28 cellular contexts compared by ENCODE assay signal in the genomic region with DNA sequence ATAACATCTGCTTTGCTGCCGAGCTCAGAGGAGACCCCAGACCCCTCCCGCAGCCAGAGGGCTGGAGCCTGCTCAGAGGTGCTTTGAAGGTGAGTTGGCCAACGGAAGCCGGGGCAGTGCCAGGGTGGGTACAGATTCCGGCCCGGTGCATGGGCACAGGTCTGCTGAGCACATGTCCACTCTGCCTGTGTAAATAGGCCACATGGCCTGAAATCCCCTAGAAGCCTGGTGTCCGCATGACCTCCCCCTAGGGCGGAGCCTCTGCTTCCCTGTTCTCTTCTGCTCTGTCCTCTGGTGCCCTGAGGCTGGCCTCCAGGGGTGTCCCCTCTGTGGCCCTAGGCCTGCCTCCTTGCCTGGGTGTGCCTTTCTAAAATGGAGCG. TPM values are rescaled to one million over a fixed set of nuclear protein-coding genes. Genes with fewer than 3 reads are reported as not detected.
DNase-seq lines count a peak whose midpoint lies in the region; ATAC-seq, FAIRE-seq and TF ChIP-seq lines count a peak whose summit lies in the region.
"Had no signal": no experiment of that assay in that cellular context is flagged by ENCODE, and none has a peak within 500 bp of the region (broad histone marks: within the 10 kb centered on the region; RNA-seq: fewer than 3 reads in every experiment).

No MANE protein-coding gene starts in this region.

- peaks cover 57 to 100% (median 70%) of the 10 kb centered on the region in 11 experiments; a peak in 21 of 22 replicates for H4K20me1 ChIP-seq in BLaER1 treated with 17β-estradiol and CSF1 and Interleukin-3, amounts not matched to agents 10 nM and 100 nM
- H4K20me1 ChIP-seq in K562 (replicated peaks; ENCODE audit: control insufficient read depth, insufficient read depth, low read length): peaks cover 24% of the 10 kb centered on the region

- in situ Hi-C loops in K562 (cut with MboI): no loop called here

- FAIRE-seq in K562 (lab: Jason Lieb, UNC): no peak
- FAIRE-seq: GM18507, GM19239 had no signal

- peaks cover 49 to 69% (median 63%) of the 10 kb centered on the region in 10 experiments for H3K4me1 ChIP-seq in BLaER1 treated with 17β-estradiol and CSF1 and Interleukin-3, amounts not matched to agents 10 nM and 100 nM
- H3K4me1 ChIP-seq in K562 (replicated peaks in 1 of 2; ENCODE audit: control insufficient read depth in 2 of 2, insufficient read depth in 2 of 2, low read length in 2 of 2) (peaks cover 27 to 70% of the 10 kb centered on the region in 2 experiments), mesenchymal stem cell (ENCODE audit: control insufficient read depth, insufficient read depth, low read depth, low read length) (peaks cover 36% of the 10 kb centered on the region), ovary (ENCODE audit: insufficient read depth) (peaks cover 7% of the 10 kb centered on the region)

- CTCF ChIA-PET in K562 (lab: Yijun Ruan, JAX; ENCODE audit: low intra/inter-chr PET ratio): interaction anchor here (0.9 kb wide), 1 partner anchor 168 kb away, joined by 5 read pairs; no protein-coding TSS in a partner anchor

- no peak overlapping the region for H2BK15ac ChIP-seq in mesenchymal stem cell (ENCODE audit: low read depth, poor library complexity, severe bottlenecking)

- no peaks in the 10 kb centered on the region for H3K9me3 ChIP-seq in BLaER1 treated with 17β-estradiol and CSF1 and Interleukin-3, amounts not matched to agents 10 nM and 100 nM (replicated peaks in 1 of 11)
- no peaks in the 10 kb centered on the region for H3K9me3 ChIP-seq in K562 (replicated peaks; ENCODE audit: control insufficient read depth, insufficient read depth, low read depth, low read length)
- no peaks in the 10 kb centered on the region for H3K9me3 ChIP-seq in mesenchymal stem cell (ENCODE audit: control insufficient read depth, low read length)
- H3K9me3 ChIP-seq in ovary: no peaks in the 10 kb centered on the region
- H3K9me3 ChIP-seq: HAP-1, neutrophil, transverse colon had no signal

- TF ChIP-seq POLR2A in K562 (conservative IDR thresholded peaks at IDR 0.05) (no peak), ovary (IDR thresholded peaks at IDR 0.05) (no peak)

- no peaks in the 10 kb centered on the region for H3K79me1 ChIP-seq in mesenchymal stem cell (replicated peaks; ENCODE audit: low read length, poor library complexity, severe bottlenecking)

- TF ChIP-seq RAD21 in K562 (CRISPR knock-in tag; conservative IDR thresholded peaks at IDR 0.05 in 1 of 2, IDR thresholded peaks at IDR 0.05 in 1 of 2): no peak

- POLR2A ChIA-PET in K562 (lab: Yijun Ruan, JAX): interaction anchor here (0.6 to 1.0 kb wide), 3 partner anchors 101 to 848 kb away, joined by 3 read pairs; no protein-coding TSS in a partner anchor

- peak overlapping the region in 5 of 11 experiments; percentile 18 to 48 (median 35); a peak in 6 of 22 replicates for H3K27ac ChIP-seq in BLaER1 treated with 17β-estradiol and CSF1 and Interleukin-3, amounts not matched to agents 10 nM and 100 nM
- H3K27ac ChIP-seq in K562 (ENCODE audit: extremely low read depth, low read depth, low read length) (no peak overlapping the region), mesenchymal stem cell (ENCODE audit: low read length, poor library complexity, severe bottlenecking) (no peak overlapping the region), ovary (peak overlapping the region in 1 of 2 donors; percentile 34)
- H3K27ac ChIP-seq: neutrophil had no signal

- no peaks in the 10 kb centered on the region for H3K27me3 ChIP-seq in BLaER1 treated with 17β-estradiol and CSF1 and Interleukin-3, amounts not matched to agents 10 nM and 100 nM
- no peaks in the 10 kb centered on the region for H3K27me3 ChIP-seq in K562 (ENCODE audit: control insufficient read depth in 2 of 2, insufficient read depth in 2 of 2, low read length in 2 of 2)
- H3K27me3 ChIP-seq in mesenchymal stem cell (ENCODE audit: control insufficient read depth in 1 of 2, insufficient read depth in 1 of 2, low read length in 2 of 2): no peaks in the 10 kb centered on the region
- H3K27me3 ChIP-seq in ovary: no peaks in the 10 kb centered on the region
- H3K27me3 ChIP-seq: neutrophil, transverse colon had no signal

- H3K4me2 ChIP-seq in BLaER1 treated with 17β-estradiol and CSF1 and Interleukin-3, amounts not matched to agents 10 nM and 100 nM: peak overlapping the region in 7 of 11 experiments; percentile 3 to 75 (median 42); a peak in 5 of 22 replicates
- no peak overlapping the region for H3K4me2 ChIP-seq in K562 (ENCODE audit: insufficient read depth, low read length)
- H3K4me2 ChIP-seq in mesenchymal stem cell (ENCODE audit: low read length, poor library complexity, severe bottlenecking): no peak overlapping the region

- no peak overlapping the region for H3K14ac ChIP-seq in mesenchymal stem cell (ENCODE audit: low read length in 2 of 2)

- no peak overlapping the region for H3K4me3 ChIP-seq in AG09309 (ENCODE audit: control insufficient read depth, low read depth, low read length)
- no peak overlapping the region for H3K4me3 ChIP-seq in BLaER1 treated with 17β-estradiol and CSF1 and Interleukin-3, amounts not matched to agents 10 nM and 100 nM
- no peak overlapping the region for H3K4me3 ChIP-seq in K562
- H3K4me3 ChIP-seq in mesenchymal stem cell (ENCODE audit: insufficient read depth in 1 of 2, low read depth in 1 of 2, low read length in 2 of 2): no peak overlapping the region
- no peak overlapping the region for H3K4me3 ChIP-seq in ovary
- H3K4me3 ChIP-seq: HAP-1, transverse colon had no signal

- H4K8ac ChIP-seq in mesenchymal stem cell (ENCODE audit: low read length): no peak overlapping the region

- intact Hi-C loops in K562 (cut with micrococcal nuclease): no loop called here
- intact Hi-C loops in ovary (cut with DNase I): loop anchor here in 1 of 4 donors (10.0 kb wide), 1 partner anchor 154 kb away; a partner anchor contains a TSS

- H3K9ac ChIP-seq in BLaER1 treated with 17β-estradiol and CSF1 and Interleukin-3, amounts not matched to agents 10 nM and 100 nM: peak overlapping the region in 8 of 11 experiments; percentile 24 to 60 (median 38); a peak in 10 of 22 replicates
- H3K9ac ChIP-seq in K562 (ENCODE audit: insufficient read depth in 1 of 2, low read depth in 2 of 2, low read length in 2 of 2) (peak overlapping the region in 1 of 2 experiments; percentile 73; a peak in 3 of 4 replicates), mesenchymal stem cell (ENCODE audit: low read length) (no peak overlapping the region)

- H3K9me1 ChIP-seq in K562 (ENCODE audit: control insufficient read depth, insufficient read depth, low read length): peaks cover 4% of the 10 kb centered on the region

- WGBS in K562 (ENCODE audit: insufficient coverage, low coverage, missing lambda C conversion rate): 91% methylated on average over 9 of the region's 9 CpGs
- WGBS in mesenchymal stem cell: 87% methylated on average over 9 of the region's 9 CpGs
- 86 to 91% (median 89%) methylated on average over 9 of the region's 9 CpGs for WGBS in ovary, 3 donors

- no peak overlapping the region for H2BK120ac ChIP-seq in mesenchymal stem cell (ENCODE audit: low read depth, low read length)

- H2AFZ ChIP-seq in K562 (ENCODE audit: low read depth, low read length) (no peak overlapping the region), mesenchymal stem cell (ENCODE audit: low read depth, low read length) (no peak overlapping the region)

- DNase-seq in AG09309 (ENCODE audit: low read depth) (no peak), K562 (ENCODE audit: extremely low read depth in 1 of 4, low spot score in 3 of 4) (no peak), mesenchymal stem cell (no peak), SIG-M5 treated with dmso at 0.1 percent for 504 hours (lab: John Stamatoyannopoulos, UW; ENCODE audit: unreplicated experiment) (no peak), D341Med (ENCODE audit: low spot score) (no peak), ovary (no peak)
- DNase-seq: activated CD4-positive, alpha-beta T cell treated with anti-CD3 and anti-CD28 coated beads for 4 hours; activated CD8-positive, alpha-beta memory T cell treated with anti-CD3 and anti-CD28 coated beads for 24 hours; activated effector memory CD4-positive, alpha-beta T cell treated with anti-CD3 and anti-CD28 coated beads, Interleukin-2, amount 50 U/mL, for 16 hours; activated T-cell treated with anti-CD3 and anti-CD28 coated beads, Interleukin-2, amount 50 U/mL, for 1 hour; CD4-positive, alpha-beta memory T cell; central memory CD4-positive, alpha-beta T cell; EL; endodermal cell; Karpas-422; naive B cell; NCI-H1436 treated with DMSO at 0.1 percent for 48 hours; NCI-H2081 treated with DMSO at 0.1 percent for 48 hours; NCI-H2227 treated with DMSO at 0.1 percent for 48 hours; NCI-H526; OCI-M1; stimulated activated CD4-positive, alpha-beta T cell treated with anti-CD3 and anti-CD28 coated beads, Interleukin-4, amount 100 ng/mL, for 4 hours; transverse colon had no signal

- ATAC-seq in K562: no peak

- H3K18ac ChIP-seq in mesenchymal stem cell (ENCODE audit: low read depth in 1 of 2, low read length in 2 of 2): no peak overlapping the region

- H2AK5ac ChIP-seq in mesenchymal stem cell (ENCODE audit: low read length, severe bottlenecking): no peak overlapping the region

- H2BK5ac ChIP-seq in mesenchymal stem cell (ENCODE audit: low read depth, low read length, poor library complexity, severe bottlenecking): no peak overlapping the region

- peaks cover 14% of the 10 kb centered on the region; the same call in 1 of the 3 replicates for H3K79me2 ChIP-seq in K562 (ENCODE audit: control insufficient read depth, insufficient read depth, low read length)

- H2BK12ac ChIP-seq in mesenchymal stem cell (ENCODE audit: low read length in 2 of 2): peak overlapping the region in 1 of 2 experiments; percentile 10

- no peak overlapping the region for H3K4ac ChIP-seq in mesenchymal stem cell (ENCODE audit: low read depth in 1 of 2, low read length in 2 of 2)

- H3K36me3 ChIP-seq in BLaER1 treated with 17β-estradiol and CSF1 and Interleukin-3, amounts not matched to agents 10 nM and 100 nM: peaks cover 35 to 65% (median 53%) of the 10 kb centered on the region in 11 experiments
- H3K36me3 ChIP-seq in K562 (ENCODE audit: control insufficient read depth, insufficient read depth, low read length) (peaks cover 47% of the 10 kb centered on the region; the same call in 2 of the 3 replicates), mesenchymal stem cell (ENCODE audit: control insufficient read depth in 1 of 2, insufficient read depth in 2 of 2, low read depth in 1 of 2, low read length in 2 of 2) (peaks cover 20 to 40% of the 10 kb centered on the region in 2 experiments), ovary (no peaks in the 10 kb centered on the region)
- H3K36me3 ChIP-seq: transverse colon had no signal

- peak overlapping the region; percentile 11 for H4K91ac ChIP-seq in mesenchymal stem cell (ENCODE audit: low read length)

- no peak overlapping the region for H3K23ac ChIP-seq in mesenchymal stem cell (ENCODE audit: low read length in 2 of 2)

- TF ChIP-seq CTCF in AG09309 (IDR thresholded peaks at IDR 0.05; ENCODE audit: control insufficient read depth, insufficient read depth, low read depth, low read length, missing control alignments): peak; percentile 1
- TF ChIP-seq CTCF in K562 (IDR thresholded peaks at IDR 0.05 in 2 of 3, conservative IDR thresholded peaks at IDR 0.05 in 1 of 3; ENCODE audit: insufficient read depth in 2 of 3, low read depth in 1 of 3, low read length in 3 of 3): no peak
- TF ChIP-seq CTCF in ovary (IDR thresholded peaks at IDR 0.05): no peak

- BruUV-seq in K562 (replicated peaks; lab: Mats Ljungman, UMichigan): no TSS peak

- TF ChIP-seq EP300 in K562 (IDR thresholded peaks at IDR 0.05; ENCODE audit: low read length) (no peak), ovary (IDR thresholded peaks at IDR 0.05) (no peak)

RNA-seq across cellular contexts. Expression of a gene that starts 19.6 kb away (rescaled TPM):
- 156 and 367 TPM in 2 replicates for total RNA-seq in K562 (2011; cell fraction: chromatin; rRNA removed; ENCODE audit: low replicate concordance)
- total RNA-seq in K562 (2011; cell fraction: nucleolus; rRNA removed): 176 and 216 TPM in 2 replicates
- 160 and 165 TPM in 2 replicates for total RNA-seq in K562 (2011; cell fraction: nucleoplasm; rRNA removed)
- total RNA-seq in K562 (2014; rRNA removed) (49.4 and 60.7 TPM in 2 replicates), K562 (2014; rRNA removed; fragmentation: Illumina TruSeq; extraction: Trizol) (25.1 and 32.6 TPM in 2 replicates), K562 (2015; rRNA removed; fragmentation: Illumina TruSeq; extraction: Trizol) (45.9 and 50.4 TPM in 2 replicates), K562 (2021) (78.2 and 80.2 TPM in 2 replicates), ovary (10 to 100 TPM; 21.3 to 37.3 (median 26.9) TPM)
- polyA plus RNA-seq in K562 (2011; rRNA removed) (50.2 and 93.6 TPM in 2 replicates), K562 (2014; fragmentation: Illumina TruSeq; extraction: Trizol) (45.0 and 66.1 TPM in 2 replicates), K562 (2014; fragmentation: Nextera tagmentation; extraction: Ambion mirVana) (1 to 10 TPM; 3.3 to 4.4 TPM), K562 (2014; rRNA removed) (52.5 and 57.0 TPM in 2 replicates), ovary (10 to 100 TPM; 21.3 to 37.8 TPM)
- polyA plus RNA-seq in K562 (2011; cell fraction: cytosol; rRNA removed): 84.2 and 98.0 TPM in 2 replicates
- 148 and 181 TPM in 2 replicates for polyA plus RNA-seq in K562 (2011; cell fraction: nucleus; rRNA removed)
- 83.1 and 83.5 TPM in 2 replicates for polyA plus RNA-seq in K562 (2012)
- polyA minus RNA-seq in K562 (2011; rRNA and poly(A)+ RNA removed): 44.4 and 47.5 TPM in 2 replicates
- polyA minus RNA-seq in K562 (2011; cell fraction: cytosol; rRNA and poly(A)+ RNA removed): 55.3 and 75.6 TPM in 2 replicates
- polyA minus RNA-seq in K562 (2011; cell fraction: nucleus; rRNA and poly(A)+ RNA removed): 57.4 and 103 TPM in 2 replicates
- polyA plus RNA-seq in mesenchymal stem cell (2013, experiment 1 of 2): 5.8 TPM
- 6.0 TPM for polyA plus RNA-seq in mesenchymal stem cell (2013, experiment 2 of 2)

RNA-seq across cellular contexts. Expression of a gene that starts 19.6 kb away (rescaled TPM):
- 125 and 360 TPM in 2 replicates for total RNA-seq in K562 (2011; cell fraction: chromatin; rRNA removed; ENCODE audit: low replicate concordance)
- 500 and 649 TPM in 2 replicates for total RNA-seq in K562 (2011; cell fraction: nucleolus; rRNA removed)
- 301 and 358 TPM in 2 replicates for total RNA-seq in K562 (2011; cell fraction: nucleoplasm; rRNA removed)
- total RNA-seq in K562 (2014; rRNA removed) (334 and 497 TPM in 2 replicates), K562 (2014; rRNA removed; fragmentation: Illumina TruSeq; extraction: Trizol) (29.4 and 46.3 TPM in 2 replicates), K562 (2015; rRNA removed; fragmentation: Illumina TruSeq; extraction: Trizol) (155 and 156 TPM in 2 replicates), K562 (2021) (348 and 351 TPM in 2 replicates), ovary (100 to 1,000 TPM; 143 to 194 (median 161) TPM)
- polyA plus RNA-seq in K562 (2011; rRNA removed) (185 and 498 TPM in 2 replicates), K562 (2014; fragmentation: Illumina TruSeq; extraction: Trizol) (108 and 305 TPM in 2 replicates), K562 (2014; fragmentation: Nextera tagmentation; extraction: Ambion mirVana) (10 to 100 TPM; 12.5 to 39.6 TPM), K562 (2014; rRNA removed) (263 and 317 TPM in 2 replicates), ovary (100 to 1,000 TPM in 1 of 2 donors, 10 to 100 TPM in 1; 23.1 to 200 TPM)
- polyA plus RNA-seq in K562 (2011; cell fraction: cytosol; rRNA removed): 652 and 657 TPM in 2 replicates
- 321 and 432 TPM in 2 replicates for polyA plus RNA-seq in K562 (2011; cell fraction: nucleus; rRNA removed)
- 279 and 699 TPM in 2 replicates for polyA plus RNA-seq in K562 (2012)
- 92.9 and 123 TPM in 2 replicates for polyA minus RNA-seq in K562 (2011; rRNA and poly(A)+ RNA removed)
- polyA minus RNA-seq in K562 (2011; cell fraction: cytosol; rRNA and poly(A)+ RNA removed): 148 and 344 TPM in 2 replicates
- polyA minus RNA-seq in K562 (2011; cell fraction: nucleus; rRNA and poly(A)+ RNA removed): 63.8 and 154 TPM in 2 replicates
- 51.6 TPM for polyA plus RNA-seq in mesenchymal stem cell (2013, experiment 1 of 2)
- polyA plus RNA-seq in mesenchymal stem cell (2013, experiment 2 of 2): 55.0 TPM

RNA-seq across cellular contexts. Expression of a gene that starts 55.4 kb away (rescaled TPM):
- 114 and 328 TPM in 2 replicates for total RNA-seq in K562 (2011; cell fraction: chromatin; rRNA removed; ENCODE audit: low replicate concordance)
- 214 and 270 TPM in 2 replicates for total RNA-seq in K562 (2011; cell fraction: nucleolus; rRNA removed)
- 106 and 131 TPM in 2 replicates for total RNA-seq in K562 (2011; cell fraction: nucleoplasm; rRNA removed)
- total RNA-seq in K562 (2014; rRNA removed) (49.3 and 54.2 TPM in 2 replicates), K562 (2014; rRNA removed; fragmentation: Illumina TruSeq; extraction: Trizol) (2.2 and 4.5 TPM in 2 replicates), K562 (2015; rRNA removed; fragmentation: Illumina TruSeq; extraction: Trizol) (13.3 and 15.6 TPM in 2 replicates), K562 (2021) (46.5 and 50.6 TPM in 2 replicates), ovary (10 to 100 TPM in 6 of 7 donors, 1 to 10 TPM in 1; 9.0 to 23.8 (median 14.0) TPM)
- polyA plus RNA-seq in K562 (2011; rRNA removed) (35.2 and 71.6 TPM in 2 replicates), K562 (2014; fragmentation: Illumina TruSeq; extraction: Trizol) (8.0 and 15.9 TPM in 2 replicates), K562 (2014; fragmentation: Nextera tagmentation; extraction: Ambion mirVana) (under 1 TPM; 0.03 to 0.17 TPM), K562 (2014; rRNA removed) (42.5 and 97.4 TPM in 2 replicates), ovary (10 to 100 TPM in 1 of 2 donors, under 1 TPM in 1; 0.42 to 17.4 TPM)
- polyA plus RNA-seq in K562 (2011; cell fraction: cytosol; rRNA removed): 134 and 673 TPM in 2 replicates
- polyA plus RNA-seq in K562 (2011; cell fraction: nucleus; rRNA removed): 407 and 424 TPM in 2 replicates
- polyA plus RNA-seq in K562 (2012): 30.0 and 31.2 TPM in 2 replicates
- 15.1 and 15.6 TPM in 2 replicates for polyA minus RNA-seq in K562 (2011; rRNA and poly(A)+ RNA removed)
- 24.6 and 52.4 TPM in 2 replicates for polyA minus RNA-seq in K562 (2011; cell fraction: cytosol; rRNA and poly(A)+ RNA removed)
- polyA minus RNA-seq in K562 (2011; cell fraction: nucleus; rRNA and poly(A)+ RNA removed): 96.8 and 145 TPM in 2 replicates
- polyA plus RNA-seq in mesenchymal stem cell (2013, experiment 1 of 2): 3.0 TPM
- polyA plus RNA-seq in mesenchymal stem cell (2013, experiment 2 of 2): 3.2 TPM

RNA-seq across cellular contexts. Expression of a gene that starts 59.7 kb away (rescaled TPM):
- 160 and 395 TPM in 2 replicates for total RNA-seq in K562 (2011; cell fraction: chromatin; rRNA removed; ENCODE audit: low replicate concordance)
- total RNA-seq in K562 (2011; cell fraction: nucleolus; rRNA removed): 227 and 229 TPM in 2 replicates
- total RNA-seq in K562 (2011; cell fraction: nucleoplasm; rRNA removed): 196 and 211 TPM in 2 replicates
- total RNA-seq in K562 (2014; rRNA removed) (70.1 and 95.8 TPM in 2 replicates), K562 (2014; rRNA removed; fragmentation: Illumina TruSeq; extraction: Trizol) (36.1 and 45.9 TPM in 2 replicates), K562 (2015; rRNA removed; fragmentation: Illumina TruSeq; extraction: Trizol) (55.8 and 57.2 TPM in 2 replicates), K562 (2021) (94.1 and 97.3 TPM in 2 replicates), ovary (10 to 100 TPM; 11.8 to 17.5 (median 13.3) TPM)
- polyA plus RNA-seq in K562 (2011; rRNA removed) (94.9 and 115 TPM in 2 replicates), K562 (2014; fragmentation: Illumina TruSeq; extraction: Trizol) (88.3 and 89.4 TPM in 2 replicates), K562 (2014; fragmentation: Nextera tagmentation; extraction: Ambion mirVana) (10 to 100 TPM; 15.5 to 17.5 TPM), K562 (2014; rRNA removed) (89.6 and 92.5 TPM in 2 replicates), ovary (10 to 100 TPM; 11.0 to 17.2 TPM)
- 157 and 209 TPM in 2 replicates for polyA plus RNA-seq in K562 (2011; cell fraction: cytosol; rRNA removed)
- polyA plus RNA-seq in K562 (2011; cell fraction: nucleus; rRNA removed): 157 and 195 TPM in 2 replicates
- polyA plus RNA-seq in K562 (2012): 68.2 and 73.0 TPM in 2 replicates
- polyA minus RNA-seq in K562 (2011; rRNA and poly(A)+ RNA removed): 130 and 186 TPM in 2 replicates
- 73.2 and 76.1 TPM in 2 replicates for polyA minus RNA-seq in K562 (2011; cell fraction: cytosol; rRNA and poly(A)+ RNA removed)
- polyA minus RNA-seq in K562 (2011; cell fraction: nucleus; rRNA and poly(A)+ RNA removed): 63.1 and 85.0 TPM in 2 replicates
- polyA plus RNA-seq in mesenchymal stem cell (2013, experiment 1 of 2): 16.0 TPM
- 16.1 TPM for polyA plus RNA-seq in mesenchymal stem cell (2013, experiment 2 of 2)

Comparison
In these comparisons a context has a peak if more than half of its experiments do, and no peak if none do; other contexts are left out.
1. H3K4me2 ChIP-seq: peak in BLaER1 treated with 17β-estradiol and CSF1 and Interleukin-3, amounts not matched to agents 10 nM and 100 nM (7 of 11); none in K562 (single experiment) and mesenchymal stem cell (single experiment).